Comparison of ENCODE assay signal across 8 cellular contexts in the genomic region with DNA sequence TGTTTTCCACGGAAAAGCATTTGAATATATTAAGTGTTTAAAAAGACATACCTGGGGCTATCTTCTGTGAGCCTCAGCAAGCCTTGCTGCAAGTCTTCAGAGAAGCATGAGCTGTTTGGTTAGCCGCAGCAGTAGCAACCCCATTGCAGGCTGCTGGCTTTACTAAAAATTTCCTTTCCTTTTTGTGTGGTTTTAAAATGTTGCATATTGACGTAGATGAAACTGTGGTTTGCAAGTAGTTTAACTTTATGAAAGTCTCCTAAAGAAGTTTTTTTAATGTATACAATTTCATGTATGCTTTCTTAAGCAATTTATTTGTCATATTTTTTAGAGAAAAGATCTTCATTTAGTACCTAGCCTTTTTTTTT. TPM values are rescaled to one million over a fixed set of nuclear protein-coding genes. Genes with fewer than 3 reads are reported as not detected.
DNase-seq lines count a peak whose midpoint lies in the region; ATAC-seq and TF ChIP-seq lines count a peak whose summit lies in the region.

A gene with protein sequence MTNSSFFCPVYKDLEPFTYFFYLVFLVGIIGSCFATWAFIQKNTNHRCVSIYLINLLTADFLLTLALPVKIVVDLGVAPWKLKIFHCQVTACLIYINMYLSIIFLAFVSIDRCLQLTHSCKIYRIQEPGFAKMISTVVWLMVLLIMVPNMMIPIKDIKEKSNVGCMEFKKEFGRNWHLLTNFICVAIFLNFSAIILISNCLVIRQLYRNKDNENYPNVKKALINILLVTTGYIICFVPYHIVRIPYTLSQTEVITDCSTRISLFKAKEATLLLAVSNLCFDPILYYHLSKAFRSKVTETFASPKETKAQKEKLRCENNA (minus strand): TSS at position 164 of the 368 bp plus-strand sequence. CDS start 3,830 bp downstream, outside the sequence.

- peak; percentile 89 for ATAC-seq in GM19372 (IDR thresholded peaks at IDR 0.05; ENCODE audit: low read depth, unreplicated experiment)
- peak; percentile 92 for ATAC-seq in HG03354 (IDR thresholded peaks at IDR 0.05; ENCODE audit: poor library complexity, severe bottlenecking, unreplicated experiment)

- H3K36me3 ChIP-seq in prostate gland, result no peaks in the 10 kb centered on the region

- no peak for TF ChIP-seq POLR2A in prostate gland (IDR thresholded peaks at IDR 0.05)

- WGBS in prostate gland, result 87% methylated on average over 3 of the region's 3 CpGs

- H3K27ac ChIP-seq in prostate gland, result no peak within 1 kb of the TSS

- no peak within 1 kb of the TSS for H3K4me3 ChIP-seq in prostate gland

- no peaks in the 10 kb centered on the region for H3K27me3 ChIP-seq in prostate gland (replicated peaks; ENCODE audit: insufficient read depth)

- no peaks in the 10 kb centered on the region for H3K4me1 ChIP-seq in prostate gland (replicated peaks)

- DNase-seq in activated T-helper 1 cell treated with Interleukin-2 at 50 U/mL for 16 hours (ENCODE audit: low read depth) (peak; percentile 54), prostate gland (ENCODE audit: low spot score) (no peak), ACHN (no peak), kidney tubule cell (ENCODE audit: low spot score) (no peak), germinal center (ENCODE audit: low spot score) (no peak)
- peak; percentile 28 for DNase-seq in stimulated activated CD8-positive, alpha-beta memory T cell treated with anti-CD3 and anti-CD28 coated beads, Interleukin-15, amount 100 ng/mL, for 24 hours (ENCODE audit: low read depth)

- H3K9me3 ChIP-seq in prostate gland, result no peaks in the 10 kb centered on the region

- intact Hi-C loops in prostate gland (cut with DNase I), result no loop called here

- in situ Hi-C loops in ACHN (cut with HindIII; ENCODE audit: low pct_ligation_motif_present, low pct_unique_long_range_greater_than_20kb, low sequenced_read_pairs), result no loop called here

- TF ChIP-seq CTCF in prostate gland (IDR thresholded peaks at IDR 0.05), result no peak

RNA-seq across cellular contexts. Expression of the gene that starts here (rescaled TPM):
- total RNA-seq in prostate gland, result under 1 TPM; 0.18 to 0.85 TPM

Comparison
In these comparisons a context has a peak if more than half of its experiments do, and no peak if none do; other contexts are left out.
1. DNase-seq: peak in activated T-helper 1 cell treated with Interleukin-2 at 50 U/mL for 16 hours (single experiment) and stimulated activated CD8-positive, alpha-beta memory T cell treated with anti-CD3 and anti-CD28 coated beads, Interleukin-15, amount 100 ng/mL, for 24 hours (single experiment); none in prostate gland (single experiment), ACHN (single experiment), kidney tubule cell (single experiment) and germinal center (single experiment).